Comparison of ENCODE assay signal across 1 cellular context in genomic region chr12:114316076-114316475, GRCh38.
TF ChIP-seq lines count a peak whose summit lies in the region.

No MANE protein-coding gene starts in this region.

TF ChIP-seq in GM23338, 12 proteins besides CTCF, POLR2A, EP300 and RAD21 (continued from another document):
- TF ChIP-seq ZNF462 (CRISPR knock-in tag; IDR thresholded peaks at IDR 0.05) (no peak), ZNF114 (CRISPR knock-in tag; IDR thresholded peaks at IDR 0.05) (no peak), EZH2phosphoT487 (IDR thresholded peaks at IDR 0.05; ENCODE audit: unreplicated experiment) (no peak), CREB1 (CRISPR knock-in tag; IDR thresholded peaks at IDR 0.05; ENCODE audit: low read depth) (no peak)
